14 cellular contexts compared by ENCODE assay signal in genomic region chr1:194052514-194053333, GRCh38.
DNase-seq lines count a peak whose midpoint lies in the region; ATAC-seq and TF ChIP-seq lines count a peak whose summit lies in the region.
"Had no signal": no experiment of that assay in that cellular context is flagged by ENCODE, and none has a peak within 500 bp of the region (broad histone marks: within the 10 kb centered on the region; RNA-seq: fewer than 3 reads in every experiment).

No MANE protein-coding gene starts in this region.

- H3K27ac ChIP-seq in OCI-LY3 (ENCODE audit: low read length) (no peak overlapping the region), lower lobe of right lung (no peak overlapping the region), ovary (no peak overlapping the region), right cardiac atrium (ENCODE audit: low read length) (no peak overlapping the region)
- H3K27ac ChIP-seq: hepatocyte had no signal

- H3K9me3 Mint-ChIP-seq in activated CD4-positive, alpha-beta T cell treated with anti-CD3 and anti-CD28 coated beads for 36 hours (ENCODE audit: low read depth), result no peaks in the 10 kb centered on the region

- H3K9ac ChIP-seq in OCI-LY3 (ENCODE audit: low read length), result no peak overlapping the region

- no peak for TF ChIP-seq POLR2A in ovary (IDR thresholded peaks at IDR 0.05)

- no peak overlapping the region for H3K4me3 ChIP-seq in OCI-LY3 (ENCODE audit: low read length)
- no peak overlapping the region for H3K4me3 ChIP-seq in lower lobe of right lung
- no peak overlapping the region for H3K4me3 ChIP-seq in ovary
- H3K4me3 ChIP-seq in right cardiac atrium (ENCODE audit: low read length), result no peak overlapping the region
- H3K4me3 ChIP-seq: hepatocyte had no signal

- peak overlapping the region; percentile 50; the same call in 1 of the 2 replicates for H2AFZ ChIP-seq in OCI-LY3 (ENCODE audit: low read depth, low read length)
- H2AFZ ChIP-seq: hepatocyte had no signal

- H3K27me3 Mint-ChIP-seq in activated CD4-positive, alpha-beta T cell treated with anti-CD3 and anti-CD28 coated beads for 36 hours, result no peaks in the 10 kb centered on the region

- WGBS in ovary, 3 donors, result 93 to 98% (median 96%) methylated on average over 2 of the region's 2 CpGs
- WGBS in right cardiac atrium, result 93% methylated on average over 2 of the region's 2 CpGs

- peak overlapping the region; percentile 83 for H3K27ac Mint-ChIP-seq in activated CD4-positive, alpha-beta T cell treated with anti-CD3 and anti-CD28 coated beads for 36 hours

- CTCF ChIA-PET in activated CD4-positive, alpha-beta T cell treated with anti-CD3 and anti-CD28 coated beads for 36 hours (lab: Charles Lee), result interaction anchor here (1.0 kb wide), 1 partner anchor 10 kb away, joined by 3 read pairs; no protein-coding TSS in a partner anchor

- DNase-seq in activated CD4-positive, alpha-beta T cell treated with anti-CD3 and anti-CD28 coated beads for 36 hours, result no peak
- DNase-seq in activated CD4-positive, alpha-beta T cell treated with anti-CD3 and anti-CD28 coated beads, Interleukin-2, amount 50 U/mL, for 48 hours, result no peak
- DNase-seq in lower lobe of right lung (no peak), ovary (no peak), right cardiac atrium (no peak), G401 (ENCODE audit: low spot score) (no peak)
- DNase-seq: 8988T; activated CD4-positive, alpha-beta T cell treated with anti-CD3 and anti-CD28 coated beads for 1 hour; GOT3; mammary epithelial cell; NCI-H524 had no signal

- H3K4me3 Mint-ChIP-seq in activated CD4-positive, alpha-beta T cell treated with anti-CD3 and anti-CD28 coated beads for 36 hours, result peak overlapping the region; percentile 16

- peaks cover 22% of the 10 kb centered on the region for H3K4me1 ChIP-seq in OCI-LY3 (ENCODE audit: low read length)
- no peaks in the 10 kb centered on the region for H3K4me1 ChIP-seq in lower lobe of right lung
- H3K4me1 ChIP-seq in ovary (ENCODE audit: insufficient read depth), result peaks cover 3% of the 10 kb centered on the region
- peaks cover 3% of the 10 kb centered on the region for H3K4me1 ChIP-seq in right cardiac atrium (ENCODE audit: control insufficient read depth, insufficient read depth, low read length)

- no peaks in the 10 kb centered on the region for H4K20me1 ChIP-seq in OCI-LY3 (ENCODE audit: insufficient read depth, low read length)

- intact Hi-C loops in activated CD4-positive, alpha-beta T cell treated with anti-CD3 and anti-CD28 coated beads for 36 hours (cut with DNase I, micrococcal nuclease), result no loop called here
- intact Hi-C loops in lower lobe of right lung (cut with DNase I) (no loop called here), ovary (cut with DNase I) (no loop called here), right cardiac atrium (cut with DNase I) (no loop called here)

- TF ChIP-seq CTCF in OCI-LY3 (IDR thresholded peaks at IDR 0.05; ENCODE audit: low read depth, low read length) (no peak), lower lobe of right lung (IDR thresholded peaks at IDR 0.05) (no peak), ovary (IDR thresholded peaks at IDR 0.05) (no peak)

- H3K9me3 ChIP-seq in OCI-LY3 (ENCODE audit: insufficient read depth, low read length), result no peaks in the 10 kb centered on the region
- no peaks in the 10 kb centered on the region for H3K9me3 ChIP-seq in lower lobe of right lung
- H3K9me3 ChIP-seq in ovary, result no peaks in the 10 kb centered on the region
- no peaks in the 10 kb centered on the region for H3K9me3 ChIP-seq in right cardiac atrium (ENCODE audit: control insufficient read depth, low read length)

- no peaks in the 10 kb centered on the region for H3K79me2 ChIP-seq in OCI-LY3 (ENCODE audit: low read length)
- H3K79me2 ChIP-seq: hepatocyte had no signal

- POLR2A ChIA-PET in activated CD4-positive, alpha-beta T cell treated with anti-CD3 and anti-CD28 coated beads for 36 hours (lab: Charles Lee), result no interaction called here

- TF ChIP-seq EP300 in ovary (IDR thresholded peaks at IDR 0.05), result no peak

- peaks cover 56% of the 10 kb centered on the region for H3K4me1 Mint-ChIP-seq in activated CD4-positive, alpha-beta T cell treated with anti-CD3 and anti-CD28 coated beads for 36 hours

- peaks cover 1% of the 10 kb centered on the region for H3K36me3 Mint-ChIP-seq in activated CD4-positive, alpha-beta T cell treated with anti-CD3 and anti-CD28 coated beads for 36 hours (ENCODE audit: low read depth)

- in situ Hi-C loops in G401 (cut with HindIII; ENCODE audit: low sequenced_read_pairs), result no loop called here

- ATAC-seq in activated CD4-positive, alpha-beta T cell treated with anti-CD3 and anti-CD28 coated beads for 36 hours, result peak; percentile 62
- ATAC-seq in GM21825 (IDR thresholded peaks at IDR 0.05; ENCODE audit: unreplicated experiment) (peak; percentile 61), lower lobe of right lung (peak; percentile 57 to 77), right cardiac atrium (no peak)

- H3K36me3 ChIP-seq in OCI-LY3 (replicated peaks; ENCODE audit: low read depth, low read length), result no peaks in the 10 kb centered on the region
- no peaks in the 10 kb centered on the region for H3K36me3 ChIP-seq in lower lobe of right lung
- no peaks in the 10 kb centered on the region for H3K36me3 ChIP-seq in ovary

- no peaks in the 10 kb centered on the region for H3K27me3 ChIP-seq in OCI-LY3 (ENCODE audit: low read depth, low read length)
- no peaks in the 10 kb centered on the region for H3K27me3 ChIP-seq in lower lobe of right lung (ENCODE audit: low read depth)
- no peaks in the 10 kb centered on the region for H3K27me3 ChIP-seq in ovary
- no peaks in the 10 kb centered on the region for H3K27me3 ChIP-seq in right cardiac atrium (ENCODE audit: control insufficient read depth, insufficient read depth)
- H3K27me3 ChIP-seq: hepatocyte had no signal

- peak overlapping the region; percentile 29 for H3K4me2 ChIP-seq in OCI-LY3 (ENCODE audit: low read length)
- H3K4me2 ChIP-seq: hepatocyte had no signal

Comparison
In these comparisons a context has a peak if more than half of its experiments do, and no peak if none do; other contexts are left out.
1. ATAC-seq: peak in activated CD4-positive, alpha-beta T cell treated with anti-CD3 and anti-CD28 coated beads for 36 hours (single experiment), GM21825 (single experiment) and lower lobe of right lung (2 of 2); none in right cardiac atrium (0 of 2).